In genomic region chr11:122275513-122275912, GRCh38 we compare ENCODE assay signal across 27 cellular contexts.
"Had no signal": no experiment of that assay in that cellular context is flagged by ENCODE, and none has a peak within 500 bp of the region (broad histone marks: within the 10 kb centered on the region; RNA-seq: fewer than 3 reads in every experiment).

No MANE protein-coding gene starts in this region.

- H3K9me3 ChIP-seq: left lung, lower lobe of right lung, pancreas, psoas muscle, right atrium auricular region, right lobe of liver, stomach, testis, thyroid gland, transverse colon, upper lobe of left lung, vagina had no signal

- H3K27me3 ChIP-seq: left lung, pancreas, right atrium auricular region, right lobe of liver, stomach, testis, thyroid gland, transverse colon, upper lobe of left lung, vagina had no signal

- H3K4me3 ChIP-seq: left lung, lower lobe of right lung, pancreas, psoas muscle, right atrium auricular region, right lobe of liver, skin epidermis, stomach, testis, thyroid gland, transverse colon, upper lobe of left lung, vagina had no signal

- FAIRE-seq: keratinocyte, pancreas had no signal

- DNase-seq: hippocampal formation; kidney glomerular epithelial cell; left colon; left lung; lower lobe of right lung; mammary epithelial cell; mesenchymal stem cell; naive thymus-derived CD8-positive, alpha-beta T cell; nucleus accumbens; pancreas; psoas muscle; right lobe of liver; stimulated activated CD4-positive, alpha-beta T cell treated with anti-CD3 and anti-CD28 coated beads, Interleukin-12 subunit alpha, Interleukin-12 subunit beta, amount 100 ng/mL, for 4 hours; stimulated activated CD4-positive, alpha-beta T cell treated with anti-CD3 and anti-CD28 coated beads, Interleukin-15, amount 100 ng/mL, for 24 hours; stimulated activated CD4-positive, alpha-beta T cell treated with anti-CD3 and anti-CD28 coated beads, Interleukin-2, amount 100 ng/mL, for 24 hours; stimulated activated CD4-positive, alpha-beta T cell treated with anti-CD3 and anti-CD28 coated beads, Interleukin-4, amount 100 ng/mL, for 1 hour; stimulated activated naive B cell treated with anti-CD40 and anti-IgM and Interleukin-4, amounts not matched to agents 10 μg/mL and 1 μg/mL and 100 μg/mL, for 72 hours; stimulated activated naive CD8-positive, alpha-beta T cell treated with anti-CD3 and anti-CD28 coated beads, Interleukin-15, Interleukin-2, amounts not matched to agents 100 U/mL and 50 U/mL, for 24 hours; stomach; testis; thyroid gland; transverse colon; upper lobe of left lung had no signal

- H3K27ac ChIP-seq: left lung, lower lobe of right lung, pancreas, psoas muscle, right atrium auricular region, right lobe of liver, skin epidermis, stomach, testis, thyroid gland, transverse colon, upper lobe of left lung, vagina had no signal

- H3K4me1 ChIP-seq: left lung, lower lobe of right lung, psoas muscle, right atrium auricular region, right lobe of liver, stomach, testis, transverse colon, upper lobe of left lung, vagina had no signal

- H3K36me3 ChIP-seq: left lung, lower lobe of right lung, pancreas, right atrium auricular region, right lobe of liver, stomach, thyroid gland, transverse colon, upper lobe of left lung, vagina had no signal
